8 cellular contexts compared by ENCODE assay signal in the genomic region with DNA sequence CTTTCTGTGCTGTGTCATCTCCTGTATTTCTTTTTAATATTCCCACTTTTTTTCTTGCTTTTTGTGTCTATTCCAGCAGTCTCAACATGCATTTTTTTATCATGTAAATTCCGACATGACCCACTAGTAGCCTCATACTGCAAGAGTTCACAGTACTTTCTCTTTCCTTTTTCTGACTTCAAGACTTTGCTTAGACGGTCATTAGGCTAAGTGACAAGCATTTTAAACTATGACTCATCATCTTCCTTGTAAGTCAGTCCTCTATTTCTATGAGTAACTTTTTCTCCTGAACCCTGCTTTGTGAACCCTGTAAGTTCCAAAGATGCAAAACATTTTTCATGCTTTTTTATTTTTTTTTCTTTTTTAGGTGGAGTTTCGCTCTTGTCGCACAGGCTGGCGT.
DNase-seq lines count a peak whose midpoint lies in the region; ATAC-seq and TF ChIP-seq lines count a peak whose summit lies in the region.

No MANE protein-coding gene starts in this region.

- H3K79me2 ChIP-seq in ACC112 (ENCODE audit: control insufficient read depth, insufficient read depth, low read length, unreplicated experiment), result no peaks in the 10 kb centered on the region

- H3K27ac Mint-ChIP-seq in chondrocyte (ENCODE audit: unreplicated experiment), result peak overlapping the region; percentile 82

- in situ Hi-C loops in ACHN (cut with HindIII; ENCODE audit: low pct_ligation_motif_present, low pct_unique_long_range_greater_than_20kb, low sequenced_read_pairs), result no loop called here

- peak overlapping the region; percentile 50 for H3K4me3 ChIP-seq in ACC112 (ENCODE audit: low read depth, low read length)

- peaks cover 7% of the 10 kb centered on the region for H3K4me1 ChIP-seq in ACC112 (ENCODE audit: control insufficient read depth, insufficient read depth, low read length, unreplicated experiment)

- no peaks in the 10 kb centered on the region for H3K36me3 ChIP-seq in ACC112 (ENCODE audit: insufficient read depth, low read length)

- H3K4me3 Mint-ChIP-seq in chondrocyte (ENCODE audit: unreplicated experiment), result no peak overlapping the region

- peaks cover 5% of the 10 kb centered on the region for H3K9me3 Mint-ChIP-seq in chondrocyte (ENCODE audit: low read depth)

- peaks cover 25% of the 10 kb centered on the region for H3K4me1 Mint-ChIP-seq in chondrocyte (ENCODE audit: low read depth)

- peak; percentile 18 for TF ChIP-seq CTCF in chondrocyte (IDR thresholded peaks at IDR 0.05)

- no peaks in the 10 kb centered on the region for H3K36me3 Mint-ChIP-seq in chondrocyte (ENCODE audit: low read depth)

- DNase-seq in chondrocyte (ENCODE audit: low spot score) (no peak), ACHN (no peak), DMS 273 (lab: John Stamatoyannopoulos, UW; ENCODE audit: unreplicated experiment) (no peak)
- no peak for DNase-seq in stimulated activated CD4-positive, alpha-beta T cell treated with anti-CD3 and anti-CD28 coated beads, Interleukin-2, amount 100 ng/mL, for 24 hours
- no peak for DNase-seq in activated effector memory CD4-positive, alpha-beta T cell treated with anti-CD3 and anti-CD28 coated beads, Interleukin-2, amount 50 U/mL, for 16 hours

- peak; percentile 70 for ATAC-seq in GM19397 (IDR thresholded peaks at IDR 0.05; ENCODE audit: unreplicated experiment)
- ATAC-seq in HG03432 (IDR thresholded peaks at IDR 0.05; ENCODE audit: unreplicated experiment), result peak; percentile 95

- peak overlapping the region; percentile 97 for H2AFZ ChIP-seq in ACC112 (ENCODE audit: low read length, unreplicated experiment)

- H3K27me3 Mint-ChIP-seq in chondrocyte (ENCODE audit: low read depth), result no peaks in the 10 kb centered on the region

- no peaks in the 10 kb centered on the region for H3K27me3 ChIP-seq in ACC112 (ENCODE audit: insufficient read depth, low read length)

- H3K27ac ChIP-seq in ACC112 (ENCODE audit: low read depth, low read length), result peak overlapping the region; percentile 36; the same call in 1 of the 2 replicates
